In genomic region chr22:44497218-44497903, GRCh38 we compare ENCODE assay signal across 8 cellular contexts. TPM values are rescaled to one million over a fixed set of nuclear protein-coding genes. Genes with fewer than 3 reads are reported as not detected.
DNase-seq lines count a peak whose midpoint lies in the region; ATAC-seq, FAIRE-seq and TF ChIP-seq lines count a peak whose summit lies in the region.

No MANE protein-coding gene starts in this region.

- CTCF ChIA-PET in K562 (lab: Yijun Ruan, JAX; ENCODE audit: low intra/inter-chr PET ratio), result no interaction called here

- DNase-seq in AG20443 (ENCODE audit: low spot score) (peak; percentile 55), K562 (ENCODE audit: extremely low read depth in 1 of 4, low spot score in 3 of 4) (peak in 2 of 4 experiments; percentile 5 to 8), immature natural killer cell (no peak), OCI-M2 (lab: John Stamatoyannopoulos, UW; ENCODE audit: unreplicated experiment) (no peak)
- DNase-seq in stimulated activated naive CD8-positive, alpha-beta T cell treated with anti-CD3 and anti-CD28 coated beads, Interleukin-15, Interleukin-2, amounts not matched to agents 100 U/mL and 50 U/mL, for 24 hours, result peak; percentile 8

- H3K9me1 ChIP-seq in K562 (ENCODE audit: control insufficient read depth, insufficient read depth, low read length), result no peaks in the 10 kb centered on the region

- no peaks in the 10 kb centered on the region; the same call in 2 of the 3 replicates for H3K79me2 ChIP-seq in K562 (ENCODE audit: control insufficient read depth, insufficient read depth, low read length)

- peak overlapping the region; percentile 56 to 87; a peak in 3 of 4 replicates for H3K9ac ChIP-seq in K562 (ENCODE audit: insufficient read depth in 1 of 2, low read depth in 2 of 2, low read length in 2 of 2)

- intact Hi-C loops in K562 (cut with micrococcal nuclease), result no loop called here

- peak overlapping the region; percentile 71 to 87 (median 83) for H3K4me3 Mint-ChIP-seq in immature natural killer cell

- peak overlapping the region; percentile 58 for H3K4me3 ChIP-seq in K562

- no peaks in the 10 kb centered on the region for H4K20me1 ChIP-seq in K562 (replicated peaks; ENCODE audit: control insufficient read depth, insufficient read depth, low read length)

- TF ChIP-seq POLR2A in K562 (conservative IDR thresholded peaks at IDR 0.05), result no peak

- peaks cover 0 to 1% (median 0%) of the 10 kb centered on the region in 6 donors for H3K9me3 Mint-ChIP-seq in immature natural killer cell

- H3K27ac ChIP-seq in K562 (ENCODE audit: extremely low read depth, low read depth, low read length), result peak overlapping the region; percentile 69; the same call in 1 of the 3 replicates

- TF ChIP-seq CTCF in K562 (IDR thresholded peaks at IDR 0.05 in 2 of 3, conservative IDR thresholded peaks at IDR 0.05 in 1 of 3; ENCODE audit: insufficient read depth in 2 of 3, low read depth in 1 of 3, low read length in 3 of 3), result no peak

- POLR2A ChIA-PET in K562 (lab: Yijun Ruan, JAX), result no interaction called here

- H3K27me3 Mint-ChIP-seq in immature natural killer cell (ENCODE audit: low read depth in 3 of 3), result peaks cover 9 to 22% (median 13%) of the 10 kb centered on the region in 3 donors

- FAIRE-seq in K562 (lab: Jason Lieb, UNC), result no peak

- H3K9me3 ChIP-seq in K562 (replicated peaks; ENCODE audit: control insufficient read depth, insufficient read depth, low read depth, low read length), result no peaks in the 10 kb centered on the region

- H3K36me3 ChIP-seq in K562 (ENCODE audit: control insufficient read depth, insufficient read depth, low read length), result no peaks in the 10 kb centered on the region

- peaks cover 0 to 20% of the 10 kb centered on the region in 2 experiments; a peak in 2 of 5 replicates for H3K4me1 ChIP-seq in K562 (replicated peaks in 1 of 2; ENCODE audit: control insufficient read depth in 2 of 2, insufficient read depth in 2 of 2, low read length in 2 of 2)

- H3K4me2 ChIP-seq in K562 (ENCODE audit: insufficient read depth, low read length), result peak overlapping the region; percentile 60

- peak overlapping the region; percentile 34 for H2AFZ ChIP-seq in K562 (ENCODE audit: low read depth, low read length)

- no peak for TF ChIP-seq RAD21 in K562 (CRISPR knock-in tag; conservative IDR thresholded peaks at IDR 0.05 in 1 of 2, IDR thresholded peaks at IDR 0.05 in 1 of 2)

- TF ChIP-seq EP300 in K562 (IDR thresholded peaks at IDR 0.05; ENCODE audit: low read length), result no peak

- ATAC-seq in HG03159 (IDR thresholded peaks at IDR 0.05; ENCODE audit: unreplicated experiment), result peak; percentile 22
- ATAC-seq in K562, result no peak; the same call in 2 of the 3 replicates
- peak; percentile 0 for ATAC-seq in stimulated activated naive CD8-positive, alpha-beta T cell treated with anti-CD3 and anti-CD28 coated beads, Interleukin-15, Interleukin-2, amounts not matched to agents 100 U/mL and 50 U/mL, for 24 hours
- no peak for ATAC-seq in GM18520 (IDR thresholded peaks at IDR 0.05; ENCODE audit: unreplicated experiment)
- no peak for ATAC-seq in HG03196 (IDR thresholded peaks at IDR 0.05; ENCODE audit: unreplicated experiment)

- no peaks in the 10 kb centered on the region for H3K27me3 ChIP-seq in K562 (ENCODE audit: control insufficient read depth in 2 of 2, insufficient read depth in 2 of 2, low read length in 2 of 2)

- peaks cover 58 to 65% of the 10 kb centered on the region in 2 donors for H3K4me1 Mint-ChIP-seq in immature natural killer cell

- peaks cover 0 to 11% (median 11%) of the 10 kb centered on the region in 3 donors for H3K36me3 Mint-ChIP-seq in immature natural killer cell

- BruUV-seq in K562 (replicated peaks; lab: Mats Ljungman, UMichigan), result no TSS peak

- in situ Hi-C loops in K562 (cut with MboI), result no loop called here

- WGBS in K562 (ENCODE audit: insufficient coverage, low coverage, missing lambda C conversion rate), result 86% methylated on average over 10 of the region's 49 CpGs

- H3K27ac Mint-ChIP-seq in immature natural killer cell, result peak overlapping the region; percentile 76 to 99 (median 94)

TF ChIP-seq in K562, 482 proteins besides CTCF, POLR2A, EP300 and RAD21 (continues in another document):
- TF ChIP-seq ZBTB33 (CRISPR knock-in tag; IDR thresholded peaks at IDR 0.05) (peak; percentile 78), RBFOX2 (IDR thresholded peaks at IDR 0.05; ENCODE audit: low read depth, low read length) (peak; percentile 71), TAF1 (IDR thresholded peaks at IDR 0.05; ENCODE audit: control insufficient read depth, extremely low read depth, insufficient read depth, low read length, severe bottlenecking) (no peak), GATA2 (CRISPR knock-in tag; IDR thresholded peaks at IDR 0.05) (no peak), CBX8 (IDR thresholded peaks at IDR 0.05; ENCODE audit: borderline replicate concordance, extremely low read depth, low read depth, low read length, poor library complexity, severe bottlenecking) (no peak), C11orf30 (IDR thresholded peaks at IDR 0.05; ENCODE audit: low read depth) (no peak), NR1H2 (CRISPR knock-in tag; IDR thresholded peaks at IDR 0.05) (no peak), EGR1 (conservative IDR thresholded peaks at IDR 0.05) (peak; percentile 42; the same call in 1 of the 2 replicates), TCF7L2 (IDR thresholded peaks at IDR 0.05; ENCODE audit: low read depth, low read length) (no peak)
- TF ChIP-seq, protein P1, sequence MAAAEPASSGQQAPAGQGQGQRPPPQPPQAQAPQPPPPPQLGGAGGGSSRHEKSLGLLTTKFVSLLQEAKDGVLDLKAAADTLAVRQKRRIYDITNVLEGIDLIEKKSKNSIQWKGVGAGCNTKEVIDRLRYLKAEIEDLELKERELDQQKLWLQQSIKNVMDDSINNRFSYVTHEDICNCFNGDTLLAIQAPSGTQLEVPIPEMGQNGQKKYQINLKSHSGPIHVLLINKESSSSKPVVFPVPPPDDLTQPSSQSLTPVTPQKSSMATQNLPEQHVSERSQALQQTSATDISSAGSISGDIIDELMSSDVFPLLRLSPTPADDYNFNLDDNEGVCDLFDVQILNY (CRISPR knock-in tag; IDR thresholded peaks at IDR 0.05), result no peak
- TF ChIP-seq, protein P2, sequence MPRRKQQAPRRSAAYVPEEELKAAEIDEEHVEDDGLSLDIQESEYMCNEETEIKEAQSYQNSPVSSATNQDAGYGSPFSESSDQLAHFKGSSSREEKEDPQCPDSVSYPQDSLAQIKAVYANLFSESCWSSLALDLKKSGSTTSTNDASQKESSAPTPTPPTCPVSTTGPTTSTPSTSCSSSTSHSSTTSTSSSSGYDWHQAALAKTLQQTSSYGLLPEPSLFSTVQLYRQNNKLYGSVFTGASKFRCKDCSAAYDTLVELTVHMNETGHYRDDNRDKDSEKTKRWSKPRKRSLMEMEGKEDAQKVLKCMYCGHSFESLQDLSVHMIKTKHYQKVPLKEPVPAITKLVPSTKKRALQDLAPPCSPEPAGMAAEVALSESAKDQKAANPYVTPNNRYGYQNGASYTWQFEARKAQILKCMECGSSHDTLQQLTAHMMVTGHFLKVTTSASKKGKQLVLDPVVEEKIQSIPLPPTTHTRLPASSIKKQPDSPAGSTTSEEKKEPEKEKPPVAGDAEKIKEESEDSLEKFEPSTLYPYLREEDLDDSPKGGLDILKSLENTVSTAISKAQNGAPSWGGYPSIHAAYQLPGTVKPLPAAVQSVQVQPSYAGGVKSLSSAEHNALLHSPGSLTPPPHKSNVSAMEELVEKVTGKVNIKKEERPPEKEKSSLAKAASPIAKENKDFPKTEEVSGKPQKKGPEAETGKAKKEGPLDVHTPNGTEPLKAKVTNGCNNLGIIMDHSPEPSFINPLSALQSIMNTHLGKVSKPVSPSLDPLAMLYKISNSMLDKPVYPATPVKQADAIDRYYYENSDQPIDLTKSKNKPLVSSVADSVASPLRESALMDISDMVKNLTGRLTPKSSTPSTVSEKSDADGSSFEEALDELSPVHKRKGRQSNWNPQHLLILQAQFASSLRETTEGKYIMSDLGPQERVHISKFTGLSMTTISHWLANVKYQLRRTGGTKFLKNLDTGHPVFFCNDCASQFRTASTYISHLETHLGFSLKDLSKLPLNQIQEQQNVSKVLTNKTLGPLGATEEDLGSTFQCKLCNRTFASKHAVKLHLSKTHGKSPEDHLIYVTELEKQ (CRISPR knock-in tag; IDR thresholded peaks at IDR 0.05), result no peak

RNA-seq across cellular contexts. Expression of gene RTL6, which starts 0.7 kb away (rescaled TPM):
- 2.3 and 6.4 TPM in 2 replicates for total RNA-seq in K562 (2011; cell fraction: chromatin; rRNA removed; ENCODE audit: low replicate concordance)
- 5.3 and 7.7 TPM in 2 replicates for total RNA-seq in K562 (2011; cell fraction: nucleolus; rRNA removed)
- 3.8 and 5.5 TPM in 2 replicates for total RNA-seq in K562 (2011; cell fraction: nucleoplasm; rRNA removed)
- total RNA-seq in K562 (2014; rRNA removed) (3.4 and 5.0 TPM in 2 replicates), K562 (2014; rRNA removed; fragmentation: Illumina TruSeq; extraction: Trizol) (2.5 and 3.2 TPM in 2 replicates), K562 (2015; rRNA removed; fragmentation: Illumina TruSeq; extraction: Trizol) (4.0 and 4.2 TPM in 2 replicates), K562 (2021) (6.6 and 7.1 TPM in 2 replicates)
- polyA plus RNA-seq in K562 (2011; rRNA removed) (0.73 and 2.0 TPM in 2 replicates), K562 (2014; fragmentation: Illumina TruSeq; extraction: Trizol) (4.5 and 4.9 TPM in 2 replicates), K562 (2014; fragmentation: Nextera tagmentation; extraction: Ambion mirVana) (1 to 10 TPM; 1.0 to 1.1 TPM), K562 (2014; rRNA removed) (2.8 and 3.7 TPM in 2 replicates), immature natural killer cell (10 to 100 TPM in 1 of 3 donors, 1 to 10 TPM in 2; 6.6 to 18.8 (median 9.4) TPM)
- 1.1 and 4.2 TPM in 2 replicates for polyA plus RNA-seq in K562 (2011; cell fraction: cytosol; rRNA removed)
- polyA plus RNA-seq in K562 (2011; cell fraction: nucleus; rRNA removed), result 0.69 and 2.0 TPM in 2 replicates
- polyA plus RNA-seq in K562 (2012), result 4.8 and 6.4 TPM in 2 replicates
- 1.4 and 4.3 TPM in 2 replicates for polyA minus RNA-seq in K562 (2011; rRNA and poly(A)+ RNA removed)
- polyA minus RNA-seq in K562 (2011; cell fraction: cytosol; rRNA and poly(A)+ RNA removed), result 2.2 and 3.6 TPM in 2 replicates
- 2.6 and 4.3 TPM in 2 replicates for polyA minus RNA-seq in K562 (2011; cell fraction: nucleus; rRNA and poly(A)+ RNA removed)

Comparison
In these comparisons a context has a peak if more than half of its experiments do, and no peak if none do; other contexts are left out.
1. DNase-seq: peak in AG20443 (single experiment) and stimulated activated naive CD8-positive, alpha-beta T cell treated with anti-CD3 and anti-CD28 coated beads, Interleukin-15, Interleukin-2, amounts not matched to agents 100 U/mL and 50 U/mL, for 24 hours (single experiment); none in immature natural killer cell (0 of 3) and OCI-M2 (single experiment).
2. ATAC-seq: peak in HG03159 (single experiment) and stimulated activated naive CD8-positive, alpha-beta T cell treated with anti-CD3 and anti-CD28 coated beads, Interleukin-15, Interleukin-2, amounts not matched to agents 100 U/mL and 50 U/mL, for 24 hours (single experiment); none in K562 (single experiment), GM18520 (single experiment) and HG03196 (single experiment).